16 cellular contexts compared by ENCODE assay signal in the genomic region with DNA sequence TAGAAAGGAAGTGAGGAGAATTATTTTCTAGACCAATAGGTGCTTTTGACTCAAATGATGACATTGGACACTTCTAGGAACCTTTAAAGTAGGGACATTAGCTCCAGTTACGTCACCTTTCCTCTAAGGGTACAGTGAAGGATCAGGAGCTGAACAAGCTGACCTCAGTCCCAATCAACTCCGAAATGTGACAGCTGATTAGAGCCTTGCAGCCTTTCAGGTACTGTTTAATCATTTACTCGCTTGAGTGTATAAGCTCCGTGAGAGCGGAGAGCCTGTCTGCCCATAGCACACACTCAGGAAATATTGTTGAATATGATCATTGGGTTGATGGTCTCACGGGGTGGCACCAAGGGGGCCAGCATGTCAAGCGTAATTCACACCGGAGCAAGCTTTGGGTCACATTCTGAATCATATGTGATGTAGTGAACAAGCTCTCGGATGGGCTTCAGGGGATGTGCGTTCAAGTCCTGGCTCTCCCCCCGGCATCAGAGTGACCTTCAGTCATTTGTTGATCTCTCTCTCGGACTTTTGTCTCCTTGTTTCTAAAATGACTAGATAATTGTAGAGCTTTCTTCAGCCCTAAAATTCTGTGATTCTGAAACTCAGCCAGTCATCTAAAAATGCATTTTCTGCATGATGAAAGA.
"Had no signal": no experiment of that assay in that cellular context is flagged by ENCODE, and none has a peak within 500 bp of the region (broad histone marks: within the 10 kb centered on the region; RNA-seq: fewer than 3 reads in every experiment).

No MANE protein-coding gene starts in this region.

- H3K27me3 Mint-ChIP-seq: dendritic cell treated with granulocyte-macrophage colony-stimulating factor and Interleukin-4, amounts not matched to agents 40 ng/mL and 50 ng/mL, for 4 days; naive thymus-derived CD8-positive, alpha-beta T cell had no signal

- H3K36me3 Mint-ChIP-seq: stimulated activated effector memory CD8-positive, alpha-beta T cell treated with anti-CD3 and anti-CD28 coated beads, Interleukin-12 subunit alpha, Interleukin-12 subunit beta, amount 100 ng/mL, for 72 hours; type B pancreatic cell had no signal

- H3K27ac Mint-ChIP-seq: dendritic cell treated with granulocyte-macrophage colony-stimulating factor and Interleukin-4, amounts not matched to agents 40 ng/mL and 50 ng/mL, for 4 days; naive thymus-derived CD8-positive, alpha-beta T cell; stimulated activated effector memory CD8-positive, alpha-beta T cell treated with anti-CD3 and anti-CD28 coated beads, Interleukin-12 subunit alpha, Interleukin-12 subunit beta, amount 100 ng/mL, for 72 hours; type B pancreatic cell had no signal

- H3K27ac ChIP-seq: foreskin keratinocyte, suprapubic skin, thyroid gland had no signal

- H3K4me1 ChIP-seq: foreskin keratinocyte, suprapubic skin, thyroid gland had no signal

- DNase-seq: erythroblast; foreskin keratinocyte; kidney; left cardiac atrium; mammary epithelial cell; naive thymus-derived CD8-positive, alpha-beta T cell; right cardiac atrium; stimulated activated CD4-positive, alpha-beta T cell treated with anti-CD3 and anti-CD28 coated beads, Interleukin-2, amount 100 ng/mL, for 48 hours; stimulated activated CD8-positive, alpha-beta memory T cell treated with anti-CD3 and anti-CD28 coated beads, Interleukin-4, amount 100 ng/mL, for 48 hours; stimulated activated naive CD8-positive, alpha-beta T cell treated with anti-CD3 and anti-CD28 coated beads, Interleukin-15, Interleukin-2, amounts not matched to agents 100 U/mL and 50 U/mL, for 24 hours; thyroid gland had no signal

- H3K9me3 Mint-ChIP-seq: dendritic cell treated with granulocyte-macrophage colony-stimulating factor and Interleukin-4, amounts not matched to agents 40 ng/mL and 50 ng/mL, for 4 days; naive thymus-derived CD8-positive, alpha-beta T cell; stimulated activated effector memory CD8-positive, alpha-beta T cell treated with anti-CD3 and anti-CD28 coated beads, Interleukin-12 subunit alpha, Interleukin-12 subunit beta, amount 100 ng/mL, for 72 hours; type B pancreatic cell had no signal

- H3K4me3 Mint-ChIP-seq: dendritic cell treated with granulocyte-macrophage colony-stimulating factor and Interleukin-4, amounts not matched to agents 40 ng/mL and 50 ng/mL, for 4 days; naive thymus-derived CD8-positive, alpha-beta T cell; stimulated activated effector memory CD8-positive, alpha-beta T cell treated with anti-CD3 and anti-CD28 coated beads, Interleukin-12 subunit alpha, Interleukin-12 subunit beta, amount 100 ng/mL, for 72 hours; type B pancreatic cell had no signal

- H3K27me3 ChIP-seq: foreskin keratinocyte, suprapubic skin, thyroid gland had no signal

- H3K9me3 ChIP-seq: suprapubic skin, thyroid gland had no signal

- H3K4me3 ChIP-seq: smooth muscle cell, suprapubic skin, thyroid gland had no signal

- ATAC-seq: foreskin keratinocyte; left cardiac atrium; naive thymus-derived CD8-positive, alpha-beta T cell; right cardiac atrium; stimulated activated effector memory CD8-positive, alpha-beta T cell treated with anti-CD3 and anti-CD28 coated beads, Interleukin-12 subunit alpha, Interleukin-12 subunit beta, amount 100 ng/mL, for 72 hours; stimulated activated naive CD8-positive, alpha-beta T cell treated with anti-CD3 and anti-CD28 coated beads, Interleukin-15, Interleukin-2, amounts not matched to agents 100 U/mL and 50 U/mL, for 24 hours had no signal

- H3K36me3 ChIP-seq: suprapubic skin, thyroid gland had no signal
